In the genomic region with DNA sequence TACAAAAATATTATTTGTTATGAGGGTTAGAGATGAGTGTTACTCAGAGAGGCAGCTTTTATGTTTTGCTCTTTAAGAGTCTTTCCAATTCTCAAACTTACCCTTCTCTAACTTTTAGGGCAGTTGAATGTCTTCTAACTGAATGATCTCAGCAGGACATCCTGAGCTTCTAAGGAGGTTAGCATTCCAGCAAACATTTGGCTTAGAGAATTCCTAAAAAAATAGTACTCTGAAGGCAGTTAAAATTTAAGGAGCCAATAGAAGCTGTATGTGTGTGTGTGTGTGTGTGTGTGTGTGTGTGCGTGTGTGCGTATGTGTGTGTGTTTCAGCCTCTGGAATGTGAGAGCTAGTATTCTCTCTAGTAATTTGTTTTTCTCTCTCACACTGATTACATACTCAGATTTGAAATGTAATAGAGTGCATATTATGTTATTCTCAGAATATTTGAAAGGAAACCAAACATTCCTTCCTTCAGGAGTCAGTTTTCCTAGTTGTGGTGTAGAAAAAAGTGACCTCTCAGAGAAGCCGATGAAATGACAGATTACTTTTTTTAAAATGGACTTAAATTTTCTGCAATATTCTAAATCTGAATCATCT, we compare ENCODE assay signal across 1 cellular context.
TF ChIP-seq lines count a peak whose summit lies in the region.

No MANE protein-coding gene starts in this region.

TF ChIP-seq in GM23338, 12 proteins besides CTCF, POLR2A, EP300 and RAD21 (continued from another document):
- TF ChIP-seq, protein P1, sequence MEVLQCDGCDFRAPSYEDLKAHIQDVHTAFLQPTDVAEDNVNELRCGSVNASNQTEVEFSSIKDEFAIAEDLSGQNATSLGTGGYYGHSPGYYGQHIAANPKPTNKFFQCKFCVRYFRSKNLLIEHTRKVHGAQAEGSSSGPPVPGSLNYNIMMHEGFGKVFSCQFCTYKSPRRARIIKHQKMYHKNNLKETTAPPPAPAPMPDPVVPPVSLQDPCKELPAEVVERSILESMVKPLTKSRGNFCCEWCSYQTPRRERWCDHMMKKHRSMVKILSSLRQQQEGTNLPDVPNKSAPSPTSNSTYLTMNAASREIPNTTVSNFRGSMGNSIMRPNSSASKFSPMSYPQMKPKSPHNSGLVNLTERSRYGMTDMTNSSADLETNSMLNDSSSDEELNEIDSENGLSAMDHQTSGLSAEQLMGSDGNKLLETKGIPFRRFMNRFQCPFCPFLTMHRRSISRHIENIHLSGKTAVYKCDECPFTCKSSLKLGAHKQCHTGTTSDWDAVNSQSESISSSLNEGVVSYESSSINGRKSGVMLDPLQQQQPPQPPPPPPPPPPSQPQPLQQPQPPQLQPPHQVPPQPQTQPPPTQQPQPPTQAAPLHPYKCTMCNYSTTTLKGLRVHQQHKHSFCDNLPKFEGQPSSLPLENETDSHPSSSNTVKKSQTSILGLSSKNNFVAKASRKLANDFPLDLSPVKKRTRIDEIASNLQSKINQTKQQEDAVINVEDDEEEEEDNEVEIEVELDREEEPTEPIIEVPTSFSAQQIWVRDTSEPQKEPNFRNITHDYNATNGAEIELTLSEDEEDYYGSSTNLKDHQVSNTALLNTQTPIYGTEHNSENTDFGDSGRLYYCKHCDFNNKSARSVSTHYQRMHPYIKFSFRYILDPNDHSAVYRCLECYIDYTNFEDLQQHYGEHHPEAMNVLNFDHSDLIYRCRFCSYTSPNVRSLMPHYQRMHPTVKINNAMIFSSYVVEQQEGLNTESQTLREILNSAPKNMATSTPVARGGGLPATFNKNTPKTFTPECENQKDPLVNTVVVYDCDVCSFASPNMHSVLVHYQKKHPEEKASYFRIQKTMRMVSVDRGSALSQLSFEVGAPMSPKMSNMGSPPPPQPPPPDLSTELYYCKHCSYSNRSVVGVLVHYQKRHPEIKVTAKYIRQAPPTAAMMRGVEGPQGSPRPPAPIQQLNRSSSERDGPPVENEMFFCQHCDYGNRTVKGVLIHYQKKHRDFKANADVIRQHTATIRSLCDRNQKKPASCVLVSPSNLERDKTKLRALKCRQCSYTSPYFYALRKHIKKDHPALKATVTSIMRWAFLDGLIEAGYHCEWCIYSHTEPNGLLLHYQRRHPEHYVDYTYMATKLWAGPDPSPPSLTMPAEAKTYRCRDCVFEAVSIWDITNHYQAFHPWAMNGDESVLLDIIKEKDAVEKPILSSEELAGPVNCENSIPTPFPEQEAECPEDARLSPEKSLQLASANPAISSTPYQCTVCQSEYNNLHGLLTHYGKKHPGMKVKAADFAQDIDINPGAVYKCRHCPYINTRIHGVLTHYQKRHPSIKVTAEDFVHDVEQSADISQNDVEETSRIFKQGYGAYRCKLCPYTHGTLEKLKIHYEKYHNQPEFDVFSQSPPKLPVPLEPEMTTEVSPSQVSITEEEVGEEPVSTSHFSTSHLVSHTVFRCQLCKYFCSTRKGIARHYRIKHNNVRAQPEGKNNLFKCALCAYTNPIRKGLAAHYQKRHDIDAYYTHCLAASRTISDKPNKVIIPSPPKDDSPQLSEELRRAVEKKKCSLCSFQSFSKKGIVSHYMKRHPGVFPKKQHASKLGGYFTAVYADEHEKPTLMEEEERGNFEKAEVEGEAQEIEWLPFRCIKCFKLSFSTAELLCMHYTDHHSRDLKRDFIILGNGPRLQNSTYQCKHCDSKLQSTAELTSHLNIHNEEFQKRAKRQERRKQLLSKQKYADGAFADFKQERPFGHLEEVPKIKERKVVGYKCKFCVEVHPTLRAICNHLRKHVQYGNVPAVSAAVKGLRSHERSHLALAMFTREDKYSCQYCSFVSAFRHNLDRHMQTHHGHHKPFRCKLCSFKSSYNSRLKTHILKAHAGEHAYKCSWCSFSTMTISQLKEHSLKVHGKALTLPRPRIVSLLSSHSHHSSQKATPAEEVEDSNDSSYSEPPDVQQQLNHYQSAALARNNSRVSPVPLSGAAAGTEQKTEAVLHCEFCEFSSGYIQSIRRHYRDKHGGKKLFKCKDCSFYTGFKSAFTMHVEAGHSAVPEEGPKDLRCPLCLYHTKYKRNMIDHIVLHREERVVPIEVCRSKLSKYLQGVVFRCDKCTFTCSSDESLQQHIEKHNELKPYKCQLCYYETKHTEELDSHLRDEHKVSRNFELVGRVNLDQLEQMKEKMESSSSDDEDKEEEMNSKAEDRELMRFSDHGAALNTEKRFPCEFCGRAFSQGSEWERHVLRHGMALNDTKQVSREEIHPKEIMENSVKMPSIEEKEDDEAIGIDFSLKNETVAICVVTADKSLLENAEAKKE (CRISPR knock-in tag; IDR thresholded peaks at IDR 0.05): no peak
- no peak for TF ChIP-seq POLR2AphosphoS5 (IDR thresholded peaks at IDR 0.05; ENCODE audit: low read depth)
- TF ChIP-seq, protein P2, sequence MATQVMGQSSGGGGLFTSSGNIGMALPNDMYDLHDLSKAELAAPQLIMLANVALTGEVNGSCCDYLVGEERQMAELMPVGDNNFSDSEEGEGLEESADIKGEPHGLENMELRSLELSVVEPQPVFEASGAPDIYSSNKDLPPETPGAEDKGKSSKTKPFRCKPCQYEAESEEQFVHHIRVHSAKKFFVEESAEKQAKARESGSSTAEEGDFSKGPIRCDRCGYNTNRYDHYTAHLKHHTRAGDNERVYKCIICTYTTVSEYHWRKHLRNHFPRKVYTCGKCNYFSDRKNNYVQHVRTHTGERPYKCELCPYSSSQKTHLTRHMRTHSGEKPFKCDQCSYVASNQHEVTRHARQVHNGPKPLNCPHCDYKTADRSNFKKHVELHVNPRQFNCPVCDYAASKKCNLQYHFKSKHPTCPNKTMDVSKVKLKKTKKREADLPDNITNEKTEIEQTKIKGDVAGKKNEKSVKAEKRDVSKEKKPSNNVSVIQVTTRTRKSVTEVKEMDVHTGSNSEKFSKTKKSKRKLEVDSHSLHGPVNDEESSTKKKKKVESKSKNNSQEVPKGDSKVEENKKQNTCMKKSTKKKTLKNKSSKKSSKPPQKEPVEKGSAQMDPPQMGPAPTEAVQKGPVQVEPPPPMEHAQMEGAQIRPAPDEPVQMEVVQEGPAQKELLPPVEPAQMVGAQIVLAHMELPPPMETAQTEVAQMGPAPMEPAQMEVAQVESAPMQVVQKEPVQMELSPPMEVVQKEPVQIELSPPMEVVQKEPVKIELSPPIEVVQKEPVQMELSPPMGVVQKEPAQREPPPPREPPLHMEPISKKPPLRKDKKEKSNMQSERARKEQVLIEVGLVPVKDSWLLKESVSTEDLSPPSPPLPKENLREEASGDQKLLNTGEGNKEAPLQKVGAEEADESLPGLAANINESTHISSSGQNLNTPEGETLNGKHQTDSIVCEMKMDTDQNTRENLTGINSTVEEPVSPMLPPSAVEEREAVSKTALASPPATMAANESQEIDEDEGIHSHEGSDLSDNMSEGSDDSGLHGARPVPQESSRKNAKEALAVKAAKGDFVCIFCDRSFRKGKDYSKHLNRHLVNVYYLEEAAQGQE (IDR thresholded peaks at IDR 0.05; ENCODE audit: unreplicated experiment): no peak
- TF ChIP-seq STAT1 (IDR thresholded peaks at IDR 0.05; ENCODE audit: unreplicated experiment): no peak
